15 cellular contexts compared by ENCODE assay signal in the genomic region with DNA sequence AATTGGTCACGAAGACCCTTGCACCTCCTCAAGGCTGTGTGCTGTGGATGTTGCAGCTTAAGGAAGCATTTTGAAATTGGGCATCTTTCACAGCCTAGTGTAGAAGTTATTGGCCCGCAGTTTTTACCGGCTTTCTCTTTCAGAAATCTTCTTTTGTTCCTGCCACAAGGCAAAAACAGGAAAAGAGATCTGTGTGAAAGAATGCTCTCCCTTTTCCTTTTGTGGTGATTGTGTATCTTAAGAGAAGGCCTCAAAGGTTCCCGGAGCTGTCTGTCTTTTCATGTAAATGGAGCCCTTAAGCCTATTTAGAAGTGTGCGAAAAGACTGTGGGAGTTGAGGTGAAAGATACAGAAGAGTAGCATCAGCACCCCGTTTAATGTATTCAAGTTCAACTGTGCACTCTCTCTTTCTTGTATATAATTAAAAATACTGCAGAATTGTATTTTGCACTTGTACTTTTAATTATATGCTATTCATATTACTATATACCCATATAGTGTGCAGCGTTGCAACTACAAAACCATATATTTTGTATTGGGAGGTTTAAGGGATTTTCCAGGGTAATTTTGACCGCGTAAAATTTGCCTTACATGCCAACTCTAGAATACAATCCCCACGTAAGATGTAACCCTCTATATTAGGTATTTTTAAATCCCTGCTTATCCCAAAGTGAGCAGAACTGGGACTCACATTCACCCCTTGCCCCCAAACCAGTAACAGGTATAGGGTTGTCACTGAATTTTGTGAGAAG.
DNase-seq lines count a peak whose midpoint lies in the region; ATAC-seq, FAIRE-seq and TF ChIP-seq lines count a peak whose summit lies in the region.
"Had no signal": no experiment of that assay in that cellular context is flagged by ENCODE, and none has a peak within 500 bp of the region (broad histone marks: within the 10 kb centered on the region; RNA-seq: fewer than 3 reads in every experiment).

No MANE protein-coding gene starts in this region.

- FAIRE-seq in H54 (lab: Jason Lieb, UNC), result no peak

- intact Hi-C loops in CD8-positive, alpha-beta T cell (cut with DNase I, micrococcal nuclease), result loop anchor here in 1 of 2 experiments (5.0 kb wide), 1 partner anchor 36 kb away; no protein-coding TSS in a partner anchor

- H3K9me3 Mint-ChIP-seq in CD8-positive, alpha-beta T cell, result no peaks in the 10 kb centered on the region
- H3K9me3 Mint-ChIP-seq in naive thymus-derived CD8-positive, alpha-beta T cell, result no peaks in the 10 kb centered on the region

- H3K4me3 ChIP-seq in CD8-positive, alpha-beta T cell (ENCODE audit: low read depth, low read length), result no peak overlapping the region
- peak overlapping the region; percentile 38 for H3K4me3 ChIP-seq in HUES48 (ENCODE audit: low read depth, low read length)
- H3K4me3 ChIP-seq: right atrium auricular region, SJSA1 had no signal

- no peak for DNase-seq in CD8-positive, alpha-beta T cell
- DNase-seq in dermis blood vessel endothelial cell (peak; percentile 47), T1000 (lab: John Stamatoyannopoulos, UW) (no peak), GF-D8 (lab: John Stamatoyannopoulos, UW) (no peak), H54 (ENCODE audit: insufficient read length, low spot score) (no peak)
- DNase-seq in naive thymus-derived CD8-positive, alpha-beta T cell, result peak in 2 of 10 donors; percentile 21 to 25
- DNase-seq: activated gamma-delta T cell treated with Interleukin-2 at 50 U/mL for 16 hours, erythroblast, KBM-7, NCI-H748 treated with DMSO at 0.1 percent for 48 hours, substantia nigra had no signal

- peaks cover 61% of the 10 kb centered on the region for H3K4me1 Mint-ChIP-seq in CD8-positive, alpha-beta T cell (ENCODE audit: low read depth)
- peaks cover 39 to 73% (median 62%) of the 10 kb centered on the region in 4 donors for H3K4me1 Mint-ChIP-seq in naive thymus-derived CD8-positive, alpha-beta T cell

- H3K27me3 Mint-ChIP-seq in CD8-positive, alpha-beta T cell (ENCODE audit: low read depth), result no peaks in the 10 kb centered on the region
- H3K27me3 Mint-ChIP-seq in naive thymus-derived CD8-positive, alpha-beta T cell, result no peaks in the 10 kb centered on the region

- H3K27ac ChIP-seq in CD8-positive, alpha-beta T cell (ENCODE audit: low read depth, low read length), result no peak overlapping the region
- H3K27ac ChIP-seq in HUES48 (ENCODE audit: low read depth, low read length), result peak overlapping the region; percentile 98
- H3K27ac ChIP-seq: right atrium auricular region, SJSA1 had no signal

- H3K9me3 ChIP-seq in CD8-positive, alpha-beta T cell (ENCODE audit: low read length), result no peaks in the 10 kb centered on the region
- H3K9me3 ChIP-seq in HUES48 (ENCODE audit: control insufficient read depth, insufficient read depth, low read length), result no peaks in the 10 kb centered on the region
- H3K9me3 ChIP-seq: right atrium auricular region, SJSA1 had no signal

- H3K36me3 ChIP-seq in CD8-positive, alpha-beta T cell (ENCODE audit: insufficient read depth, low read length), result no peaks in the 10 kb centered on the region
- no peaks in the 10 kb centered on the region for H3K36me3 ChIP-seq in HUES48 (ENCODE audit: control insufficient read depth, insufficient read depth, low read length)
- H3K36me3 ChIP-seq: right atrium auricular region, SJSA1 had no signal

- peak overlapping the region; percentile 91 for H3K27ac Mint-ChIP-seq in CD8-positive, alpha-beta T cell
- H3K27ac Mint-ChIP-seq in naive thymus-derived CD8-positive, alpha-beta T cell, result peak overlapping the region; percentile 62 to 95 (median 92)

- ATAC-seq in CD8-positive, alpha-beta T cell, result no peak
- ATAC-seq in naive thymus-derived CD8-positive, alpha-beta T cell, result peak; percentile 52 to 79
- no peak for ATAC-seq in HG03095 (IDR thresholded peaks at IDR 0.05; ENCODE audit: unreplicated experiment)

- no peaks in the 10 kb centered on the region for H3K36me3 Mint-ChIP-seq in CD8-positive, alpha-beta T cell
- no peaks in the 10 kb centered on the region for H3K36me3 Mint-ChIP-seq in naive thymus-derived CD8-positive, alpha-beta T cell

- TF ChIP-seq CTCF in CD8-positive, alpha-beta T cell (IDR thresholded peaks at IDR 0.05), result no peak

- peak overlapping the region; percentile 49; the same call in 1 of the 2 replicates for H3K9ac ChIP-seq in HUES48 (ENCODE audit: low read depth, low read length)

- peak overlapping the region; percentile 54 for H3K4me3 Mint-ChIP-seq in CD8-positive, alpha-beta T cell
- peak overlapping the region; percentile 22 to 81 (median 65) for H3K4me3 Mint-ChIP-seq in naive thymus-derived CD8-positive, alpha-beta T cell

- POLR2A ChIA-PET in CD8-positive, alpha-beta T cell (lab: Charles Lee), result interaction anchor here (0.7 to 1.8 kb wide), 5 partner anchors 9 to 528 kb away, joined by 3 to 7 read pairs (median 5); no protein-coding TSS in a partner anchor
- POLR2A ChIA-PET in naive thymus-derived CD8-positive, alpha-beta T cell (lab: Charles Lee), result interaction anchor here (0.7 to 2.9 kb wide), 9 partner anchors 9 to 555 kb away, joined by 3 to 31 read pairs (median 4); a partner anchor contains a TSS

- peaks cover 48% of the 10 kb centered on the region for H3K4me1 ChIP-seq in CD8-positive, alpha-beta T cell (ENCODE audit: insufficient read depth, low read length)
- peaks cover 67% of the 10 kb centered on the region for H3K4me1 ChIP-seq in HUES48 (ENCODE audit: control insufficient read depth, insufficient read depth, low read length)
- H3K4me1 ChIP-seq: right atrium auricular region, SJSA1 had no signal

- no peak for TF ChIP-seq POLR2A in H54 (IDR thresholded peaks at IDR 0.05; ENCODE audit: low read depth, low read length)

- no peaks in the 10 kb centered on the region for H3K27me3 ChIP-seq in CD8-positive, alpha-beta T cell (ENCODE audit: insufficient read depth, low read length)
- peaks cover 8% of the 10 kb centered on the region; the same call in 1 of the 2 replicates for H3K27me3 ChIP-seq in HUES48 (ENCODE audit: control insufficient read depth, insufficient read depth, low read length)
- H3K27me3 ChIP-seq: right atrium auricular region, SJSA1 had no signal

- CTCF ChIA-PET in CD8-positive, alpha-beta T cell (lab: Charles Lee), result interaction anchor here (0.7 to 3.9 kb wide), 6 partner anchors 9 to 528 kb away, joined by 3 to 20 read pairs (median 3); no protein-coding TSS in a partner anchor

Comparison
In these comparisons a context has a peak if more than half of its experiments do, and no peak if none do; other contexts are left out.
1. ATAC-seq: peak in naive thymus-derived CD8-positive, alpha-beta T cell (2 of 2); none in CD8-positive, alpha-beta T cell (single experiment) and HG03095 (single experiment).